Comparison of ENCODE assay signal across 38 cellular contexts in the genomic region with DNA sequence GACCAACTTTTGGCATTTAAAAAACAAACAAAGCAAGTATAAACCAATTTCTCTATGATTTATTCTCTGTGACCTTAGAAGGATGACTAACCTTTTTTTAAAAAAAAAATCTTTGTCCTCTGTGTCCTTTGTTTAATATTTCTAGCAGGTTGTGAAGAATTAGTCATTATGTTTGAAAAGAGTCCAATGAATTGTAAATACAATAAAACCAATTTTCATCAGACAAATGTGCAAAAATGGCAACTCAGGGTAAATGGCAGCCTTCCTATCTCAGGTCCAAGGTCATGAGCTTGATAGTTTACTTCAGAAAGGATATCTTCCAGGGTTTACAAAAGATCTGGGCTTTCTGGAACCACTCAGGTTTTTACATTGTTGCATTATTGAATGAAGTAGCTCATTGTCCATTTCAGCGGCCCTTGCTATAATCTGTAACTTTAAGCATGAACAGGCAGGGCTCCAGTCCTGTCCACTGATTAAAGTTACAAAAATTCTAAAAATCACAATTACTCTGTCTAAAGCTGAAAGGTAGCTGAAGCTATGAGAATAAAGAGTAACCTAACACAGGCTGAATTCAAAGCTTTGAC.
"Had no signal": no experiment of that assay in that cellular context is flagged by ENCODE, and none has a peak within 500 bp of the region (broad histone marks: within the 10 kb centered on the region; RNA-seq: fewer than 3 reads in every experiment).

No MANE protein-coding gene starts in this region.

- H3K36me3 Mint-ChIP-seq: activated naive CD4-positive, alpha-beta T cell treated with anti-CD3 and anti-CD28 coated beads, Interleukin-2, amount 50 U/mL, for 24 hours; activated naive CD8-positive, alpha-beta T cell treated with anti-CD3 and anti-CD28 coated beads, Interleukin-2, amount 10 ng/mL, durations not matched to agents 7 days and 5 days; brain; T-cell had no signal

- H3K4me3 ChIP-seq: PC-9 had no signal

- H3K4me1 Mint-ChIP-seq: activated naive CD4-positive, alpha-beta T cell treated with anti-CD3 and anti-CD28 coated beads, Interleukin-2, amount 50 U/mL, for 24 hours; activated naive CD8-positive, alpha-beta T cell treated with anti-CD3 and anti-CD28 coated beads, Interleukin-2, amount 10 ng/mL, durations not matched to agents 7 days and 5 days; brain; T-cell had no signal

- FAIRE-seq: astrocyte, bronchial epithelial cell had no signal

- H3K36me3 ChIP-seq: WERI-Rb-1 had no signal

- H3K27ac Mint-ChIP-seq: activated CD8-positive, alpha-beta T cell treated with anti-CD3 and anti-CD28 coated beads for 36 hours; activated naive CD4-positive, alpha-beta T cell treated with anti-CD3 and anti-CD28 coated beads, Interleukin-2, amount 50 U/mL, for 24 hours; activated naive CD8-positive, alpha-beta T cell treated with anti-CD3 and anti-CD28 coated beads, Interleukin-2, amount 10 ng/mL, durations not matched to agents 7 days and 5 days; activated T-cell treated with anti-CD3 and anti-CD28 coated beads, Interleukin-2, amount 50 U/mL, for 24 hours; activated T-helper 2 cell treated with anti-CD3 and anti-CD28 coated beads, Interferon-gamma antibody, Interleukin-2, Interleukin-4, amounts not matched to agents 10 μg/mL and 5 μg/mL and 100 μg/mL, durations not matched to agents 14 hours and 24 hours and 36 hours; brain; T-cell had no signal

- DNase-seq: activated CD4-positive, alpha-beta T cell treated with anti-CD3 and anti-CD28 coated beads for 1 hour; activated CD4-positive, alpha-beta T cell treated with anti-CD3 and anti-CD28 coated beads for 48 hours; activated CD4-positive, CD25-positive, alpha-beta regulatory T cell; activated CD8-positive, alpha-beta T cell treated with anti-CD3 and anti-CD28 coated beads for 36 hours; activated gamma-delta T cell; activated naive CD4-positive, alpha-beta T cell treated with Interleukin-2 at 50 U/mL for 16 hours; activated naive CD8-positive, alpha-beta T cell treated with anti-CD3 and anti-CD28 coated beads, Interleukin-2, amount 10 ng/mL, durations not matched to agents 7 days and 5 days; activated T-cell treated with anti-CD3 and anti-CD28 coated beads, Interleukin-2, amount 50 U/mL, for 24 hours; caudate nucleus; cerebellar nuclear complex; Karpas-422; KBM-7; MM.1S; MV-4-11; NCI-H1092; NCI-H146; NCI-H187; NCI-H2029 treated with DMSO at 0.1 percent for 48 hours; NCI-H2107; NCI-H2171; NCI-H510A; NCI-H526; NCI-H748 treated with DMSO at 0.1 percent for 48 hours; NK-92 treated with Interleukin-12 subunit alpha and Interleukin-12 subunit beta, amount 100 ng/mL, for 24 hours; PC-9; SIG-M5; T-cell; T-helper 2 cell; T-helper 9 cell; WERI-Rb-1 had no signal

- H3K4me3 Mint-ChIP-seq: activated CD8-positive, alpha-beta T cell treated with anti-CD3 and anti-CD28 coated beads for 36 hours; activated naive CD4-positive, alpha-beta T cell treated with anti-CD3 and anti-CD28 coated beads, Interleukin-2, amount 50 U/mL, for 24 hours; activated naive CD8-positive, alpha-beta T cell treated with anti-CD3 and anti-CD28 coated beads, Interleukin-2, amount 10 ng/mL, durations not matched to agents 7 days and 5 days; activated T-cell treated with anti-CD3 and anti-CD28 coated beads, Interleukin-2, amount 50 U/mL, for 24 hours; brain; T-cell had no signal

- ATAC-seq: activated CD8-positive, alpha-beta T cell treated with anti-CD3 and anti-CD28 coated beads for 36 hours; Right ventricle myocardium inferior; SK-N-SH treated with all-trans-retinoic acid at 6 μM for 48 hours; T-cell had no signal

- H3K4me2 ChIP-seq: PC-9 had no signal

- H2AFZ ChIP-seq: PC-9 had no signal

- H3K27ac ChIP-seq: PC-9, RWPE1, WERI-Rb-1 had no signal

- H3K9me3 Mint-ChIP-seq: activated CD8-positive, alpha-beta T cell treated with anti-CD3 and anti-CD28 coated beads for 36 hours; activated naive CD4-positive, alpha-beta T cell treated with anti-CD3 and anti-CD28 coated beads, Interleukin-2, amount 50 U/mL, for 24 hours; activated naive CD8-positive, alpha-beta T cell treated with anti-CD3 and anti-CD28 coated beads, Interleukin-2, amount 10 ng/mL, durations not matched to agents 7 days and 5 days; activated T-cell treated with anti-CD3 and anti-CD28 coated beads, Interleukin-2, amount 50 U/mL, for 24 hours; activated T-helper 2 cell treated with anti-CD3 and anti-CD28 coated beads, Interferon-gamma antibody, Interleukin-2, Interleukin-4, amounts not matched to agents 10 μg/mL and 5 μg/mL and 100 μg/mL, durations not matched to agents 14 hours and 24 hours and 36 hours; T-cell had no signal
